In genomic region chr20:62420846-62421715, GRCh38 we compare ENCODE assay signal across 22 cellular contexts. TPM values are rescaled to one million over a fixed set of nuclear protein-coding genes. Genes with fewer than 3 reads are reported as not detected.
DNase-seq lines count a peak whose midpoint lies in the region; ATAC-seq, FAIRE-seq and TF ChIP-seq lines count a peak whose summit lies in the region.
"Had no signal": no experiment of that assay in that cellular context is flagged by ENCODE, and none has a peak within 500 bp of the region (broad histone marks: within the 10 kb centered on the region; RNA-seq: fewer than 3 reads in every experiment).

No MANE protein-coding gene starts in this region.

- in situ Hi-C loops in HepG2 (cut with HindIII; ENCODE audit: extremely low pct_ligation_motif_present, low pct_unique_long_range_greater_than_20kb) = no loop called here

- H3K27me3 ChIP-seq in HepG2 (ENCODE audit: control insufficient read depth in 1 of 2, insufficient read depth in 2 of 2, low read length in 2 of 2) (peaks cover 24 to 78% of the 10 kb centered on the region in 2 experiments; a peak in 4 of 5 replicates), right lobe of liver (no peaks in the 10 kb centered on the region), dorsolateral prefrontal cortex (peaks cover 0 to 20% (median 0%) of the 10 kb centered on the region in 45 donors)
- H3K27me3 ChIP-seq: MG63 had no signal

- FAIRE-seq in HepG2 (lab: Jason Lieb, UNC) (peak; percentile 23), HTR-8/SVneo (lab: Jason Lieb, UNC) (peak; percentile 100)

- H3K36me3 ChIP-seq in HepG2 (replicated peaks in 1 of 2; ENCODE audit: control insufficient read depth in 1 of 2, insufficient read depth in 2 of 2, low read length in 2 of 2) = no peaks in the 10 kb centered on the region
- H3K36me3 ChIP-seq in right lobe of liver = no peaks in the 10 kb centered on the region
- H3K36me3 ChIP-seq: MG63 had no signal

- TF ChIP-seq EP300 in HepG2 (IDR thresholded peaks at IDR 0.05; ENCODE audit: low read depth in 2 of 2, low read length in 2 of 2) (no peak), HepG2 (CRISPR knock-in tag; IDR thresholded peaks at IDR 0.05; ENCODE audit: borderline replicate concordance) (no peak)

- H4K20me1 ChIP-seq in HepG2 (ENCODE audit: insufficient read depth, low read length) = no peaks in the 10 kb centered on the region; the same call in 1 of the 2 replicates

- intact Hi-C loops in HepG2 (cut with micrococcal nuclease; ENCODE audit: unreplicated experiment) (no loop called here), right lobe of liver (cut with DNase I) (no loop called here), dorsolateral prefrontal cortex (cut with DNase I) (no loop called here)

- POLR2A ChIA-PET in HepG2 (lab: Yijun Ruan, JAX) = no interaction called here

- no peak overlapping the region for H2AFZ ChIP-seq in HepG2 (ENCODE audit: low read length)

- no peak overlapping the region for H3K4me2 ChIP-seq in HepG2 (ENCODE audit: low read depth, low read length)

- H3K4me3 ChIP-seq in HepG2 (replicated peaks in 1 of 3; ENCODE audit: insufficient read depth in 1 of 3, low read depth in 2 of 3, low read length in 3 of 3) = no peak overlapping the region
- no peak overlapping the region for H3K4me3 ChIP-seq in right lobe of liver
- H3K4me3 ChIP-seq in dorsolateral prefrontal cortex = no peak overlapping the region
- H3K4me3 ChIP-seq: MG63 had no signal

- no peak for DNase-seq in HepG2 (ENCODE audit: low spot score)
- DNase-seq in right lobe of liver = no peak
- DNase-seq in HTR-8/SVneo (ENCODE audit: insufficient read length, low spot score) = no peak
- DNase-seq in islet precursor cell = peak; percentile 73
- DNase-seq in dorsolateral prefrontal cortex = no peak
- DNase-seq in NCI-H1092 treated with DMSO at 0.1 percent for 48 hours (lab: John Stamatoyannopoulos, UW) = no peak
- no peak for DNase-seq in GM03348 (ENCODE audit: low spot score)
- DNase-seq: CD8-positive, alpha-beta memory T cell; GDM1; MG63; NCI-H1417 treated with DMSO at 0.1 percent for 48 hours; NCI-H187; NCI-H2107; NCI-H446 treated with DMSO at 0.1 percent for 48 hours; NCI-H526 treated with DMSO at 0.1 percent for 48 hours had no signal

- no TSS peak for BruUV-seq in HepG2 (replicated peaks; lab: Mats Ljungman, UMichigan)

- H3K4me1 ChIP-seq in HepG2 (ENCODE audit: insufficient read depth, low read length) (0 out of 2 replicates have a peak, but pooled peaks cover 5% of the 10 kb centered on the region), right lobe of liver (no peaks in the 10 kb centered on the region)

- CTCF ChIA-PET in HepG2 (lab: Yijun Ruan, JAX; ENCODE audit: low intra/inter-chr PET ratio, low total read pairs) = no interaction called here

- no peak for TF ChIP-seq RAD21 in HepG2 (CRISPR knock-in tag; IDR thresholded peaks at IDR 0.05)

- no peak overlapping the region for H3K27ac ChIP-seq in HepG2 (ENCODE audit: extremely low read length, insufficient read depth, low read length)
- H3K27ac ChIP-seq in right lobe of liver = no peak overlapping the region
- no peak overlapping the region for H3K27ac ChIP-seq in dorsolateral prefrontal cortex
- H3K27ac ChIP-seq: C4-2B had no signal

- H3K9me3 ChIP-seq in HepG2 (ENCODE audit: low read length) (no peaks in the 10 kb centered on the region), right lobe of liver (no peaks in the 10 kb centered on the region)
- H3K9me3 ChIP-seq: MG63 had no signal

- TF ChIP-seq POLR2A in HepG2 (IDR thresholded peaks at IDR 0.05; ENCODE audit: insufficient read depth in 1 of 2, low read depth in 2 of 2, low read length in 2 of 2) = no peak
- TF ChIP-seq POLR2A in right lobe of liver (IDR thresholded peaks at IDR 0.05) = no peak

- TF ChIP-seq CTCF in HepG2 (CRISPR knock-in tag; IDR thresholded peaks at IDR 0.05) (0 out of 2 replicates have a peak, but pooled peaks have one; percentile 9), right lobe of liver (IDR thresholded peaks at IDR 0.05) (no peak), dorsolateral prefrontal cortex (IDR thresholded peaks at IDR 0.05 in 54 of 56, conservative IDR thresholded peaks at IDR 0.05 in 2 of 56; ENCODE audit: low read depth in 1 of 56, partially characterized antibody in 56 of 56) (no peak)

- 48% methylated on average over 22 of the region's 24 CpGs for WGBS in HepG2 (ENCODE audit: low lambda C conversion rate)
- WGBS in right lobe of liver (ENCODE audit: insufficient coverage, low coverage, low lambda C conversion rate, missing lambda C conversion rate) = 96% methylated on average over 5 of the region's 24 CpGs

- H3K9ac ChIP-seq in HepG2 (ENCODE audit: insufficient read depth, low read depth, low read length) = no peak overlapping the region

- ATAC-seq in HepG2 (no peak; the same call in 2 of the 3 replicates), right lobe of liver (no peak), HG03108 (IDR thresholded peaks at IDR 0.05; ENCODE audit: unreplicated experiment) (no peak)
- ATAC-seq: HCT116, Right ventricle myocardium inferior had no signal

- no peaks in the 10 kb centered on the region for H3K79me2 ChIP-seq in HepG2 (ENCODE audit: insufficient read depth, low read length)

RNA-seq across cellular contexts. Expression of gene RBBP8NL, which starts 6.3 kb away (rescaled TPM):
- total RNA-seq in HepG2 (2016; rRNA removed; fragmentation: Illumina TruSeq; extraction: Trizol) (0.46 and 0.86 TPM in 2 replicates), right lobe of liver (not detected), dorsolateral prefrontal cortex (1 to 10 TPM in 4 of 120 experiments, under 1 TPM in 56, not detected in 60; 0.14 to 1.7 (median 0.29) TPM)
- 0.30 and 0.62 TPM in 2 replicates for total RNA-seq in HepG2 (2016; cell fraction: cytosol; rRNA removed; fragmentation: Illumina TruSeq; extraction: Trizol; ENCODE audit: low read depth)
- total RNA-seq in HepG2 (2016; cell fraction: insoluble cytoplasmic fraction; rRNA removed; fragmentation: Illumina TruSeq; extraction: Trizol) = 0.65 and 0.76 TPM in 2 replicates
- total RNA-seq in HepG2 (2016; cell fraction: membrane; rRNA removed; fragmentation: Illumina TruSeq; extraction: Trizol) = 0.52 and 0.65 TPM in 2 replicates
- 0.78 and 0.81 TPM in 2 replicates for total RNA-seq in HepG2 (2016; cell fraction: nucleus; rRNA removed; fragmentation: Illumina TruSeq; extraction: Trizol)
- 0.69 and 0.82 TPM in 2 replicates for polyA plus RNA-seq in HepG2 (2011; rRNA removed)
- 0.46 and 0.94 TPM in 2 replicates for polyA plus RNA-seq in HepG2 (2011; cell fraction: cytosol; rRNA removed)
- polyA plus RNA-seq in HepG2 (2011; cell fraction: nucleus; rRNA removed) = 1.1 and 1.2 TPM in 2 replicates
- 0.24 and 0.42 TPM in 2 replicates for polyA plus RNA-seq in HepG2 (2012)
- polyA plus RNA-seq in HepG2 (2016; cell fraction: cytosol; fragmentation: Illumina TruSeq; extraction: Trizol; ENCODE audit: low read depth) = 0.52 and 0.54 TPM in 2 replicates
- 0.67 and 0.91 TPM in 2 replicates for polyA plus RNA-seq in HepG2 (2016; cell fraction: insoluble cytoplasmic fraction; fragmentation: Illumina TruSeq; extraction: Trizol; ENCODE audit: low read depth)
- polyA plus RNA-seq in HepG2 (2016; cell fraction: membrane; fragmentation: Illumina TruSeq; extraction: Trizol; ENCODE audit: low read depth) = 0.51 and 0.60 TPM in 2 replicates
- polyA plus RNA-seq in HepG2 (2016; cell fraction: nucleus; fragmentation: Illumina TruSeq; extraction: Trizol; ENCODE audit: insufficient read depth, low read depth) = 0.97 and 1.1 TPM in 2 replicates
- 0.40 TPM in 1 of 2 replicates, not detected in the other for polyA minus RNA-seq in HepG2 (2011; rRNA and poly(A)+ RNA removed; ENCODE audit: low replicate concordance)
- polyA minus RNA-seq in HepG2 (2011; cell fraction: cytosol; rRNA and poly(A)+ RNA removed) = 0.40 TPM in 1 of 2 replicates, not detected in the other
- 0.26 and 0.75 TPM in 2 replicates for polyA minus RNA-seq in HepG2 (2011; cell fraction: nucleus; rRNA and poly(A)+ RNA removed)
- total RNA-seq: A172; CD8-positive, alpha-beta memory T cell; Daoy; LHCN-M2; Right ventricle myocardium inferior had no signal
- polyA plus RNA-seq: CD8-positive, alpha-beta memory T cell had no signal

RNA-seq across cellular contexts. Expression of gene CABLES2, which starts 14.0 kb away (rescaled TPM):
- total RNA-seq in HepG2 (2016; rRNA removed; fragmentation: Illumina TruSeq; extraction: Trizol) (9.7 and 10.2 TPM in 2 replicates), right lobe of liver (1 to 10 TPM; 1.4 to 2.9 (median 2.5) TPM), dorsolateral prefrontal cortex (10 to 100 TPM in 99 of 120 experiments, 1 to 10 TPM in 21; 7.0 to 18.7 (median 11.9) TPM)
- 3.4 and 4.0 TPM in 2 replicates for total RNA-seq in HepG2 (2016; cell fraction: cytosol; rRNA removed; fragmentation: Illumina TruSeq; extraction: Trizol; ENCODE audit: low read depth)
- 9.2 and 9.3 TPM in 2 replicates for total RNA-seq in HepG2 (2016; cell fraction: insoluble cytoplasmic fraction; rRNA removed; fragmentation: Illumina TruSeq; extraction: Trizol)
- 13.2 and 14.3 TPM in 2 replicates for total RNA-seq in HepG2 (2016; cell fraction: membrane; rRNA removed; fragmentation: Illumina TruSeq; extraction: Trizol)
- 5.6 and 7.3 TPM in 2 replicates for total RNA-seq in HepG2 (2016; cell fraction: nucleus; rRNA removed; fragmentation: Illumina TruSeq; extraction: Trizol)
- 5.2 and 5.9 TPM in 2 replicates for polyA plus RNA-seq in HepG2 (2011; rRNA removed)
- 4.8 and 5.4 TPM in 2 replicates for polyA plus RNA-seq in HepG2 (2011; cell fraction: cytosol; rRNA removed)
- 6.8 and 7.6 TPM in 2 replicates for polyA plus RNA-seq in HepG2 (2011; cell fraction: nucleus; rRNA removed)
- polyA plus RNA-seq in HepG2 (2012) = 4.7 and 5.4 TPM in 2 replicates
- 7.5 and 8.3 TPM in 2 replicates for polyA plus RNA-seq in HepG2 (2016; cell fraction: cytosol; fragmentation: Illumina TruSeq; extraction: Trizol; ENCODE audit: low read depth)
- polyA plus RNA-seq in HepG2 (2016; cell fraction: insoluble cytoplasmic fraction; fragmentation: Illumina TruSeq; extraction: Trizol; ENCODE audit: low read depth) = 20.6 and 26.7 TPM in 2 replicates
- 20.0 and 22.1 TPM in 2 replicates for polyA plus RNA-seq in HepG2 (2016; cell fraction: membrane; fragmentation: Illumina TruSeq; extraction: Trizol; ENCODE audit: low read depth)
- polyA plus RNA-seq in HepG2 (2016; cell fraction: nucleus; fragmentation: Illumina TruSeq; extraction: Trizol; ENCODE audit: insufficient read depth, low read depth) = 18.8 and 19.3 TPM in 2 replicates
- 5.3 and 6.3 TPM in 2 replicates for polyA minus RNA-seq in HepG2 (2011; rRNA and poly(A)+ RNA removed; ENCODE audit: low replicate concordance)
- 4.9 and 6.3 TPM in 2 replicates for polyA minus RNA-seq in HepG2 (2011; cell fraction: cytosol; rRNA and poly(A)+ RNA removed)
- polyA minus RNA-seq in HepG2 (2011; cell fraction: nucleus; rRNA and poly(A)+ RNA removed) = 4.8 and 5.2 TPM in 2 replicates

RNA-seq across cellular contexts. Expression of gene RPS21, which starts 34.2 kb away (rescaled TPM):
- total RNA-seq in HepG2 (2016; rRNA removed; fragmentation: Illumina TruSeq; extraction: Trizol) (2,584 and 2,647 TPM in 2 replicates), right lobe of liver (100 to 1,000 TPM; 339 to 696 (median 413) TPM), dorsolateral prefrontal cortex (100 to 1,000 TPM; 411 to 983 (median 581) TPM)
- 3,497 and 3,511 TPM in 2 replicates for total RNA-seq in HepG2 (2016; cell fraction: cytosol; rRNA removed; fragmentation: Illumina TruSeq; extraction: Trizol; ENCODE audit: low read depth)
- total RNA-seq in HepG2 (2016; cell fraction: insoluble cytoplasmic fraction; rRNA removed; fragmentation: Illumina TruSeq; extraction: Trizol) = 2,606 and 2,768 TPM in 2 replicates
- total RNA-seq in HepG2 (2016; cell fraction: membrane; rRNA removed; fragmentation: Illumina TruSeq; extraction: Trizol) = 4,939 and 5,761 TPM in 2 replicates
- 1,156 and 1,166 TPM in 2 replicates for total RNA-seq in HepG2 (2016; cell fraction: nucleus; rRNA removed; fragmentation: Illumina TruSeq; extraction: Trizol)
- polyA plus RNA-seq in HepG2 (2011; rRNA removed) = 9,925 and 11,063 TPM in 2 replicates
- 11,031 and 15,081 TPM in 2 replicates for polyA plus RNA-seq in HepG2 (2011; cell fraction: cytosol; rRNA removed)
- polyA plus RNA-seq in HepG2 (2011; cell fraction: nucleus; rRNA removed) = 5,156 and 5,267 TPM in 2 replicates
- polyA plus RNA-seq in HepG2 (2012) = 6,658 and 8,852 TPM in 2 replicates
- polyA plus RNA-seq in HepG2 (2016; cell fraction: cytosol; fragmentation: Illumina TruSeq; extraction: Trizol; ENCODE audit: low read depth) = 5,362 and 5,590 TPM in 2 replicates
- 3,197 and 3,428 TPM in 2 replicates for polyA plus RNA-seq in HepG2 (2016; cell fraction: insoluble cytoplasmic fraction; fragmentation: Illumina TruSeq; extraction: Trizol; ENCODE audit: low read depth)
- 5,998 and 6,820 TPM in 2 replicates for polyA plus RNA-seq in HepG2 (2016; cell fraction: membrane; fragmentation: Illumina TruSeq; extraction: Trizol; ENCODE audit: low read depth)
- polyA plus RNA-seq in HepG2 (2016; cell fraction: nucleus; fragmentation: Illumina TruSeq; extraction: Trizol; ENCODE audit: insufficient read depth, low read depth) = 2,753 and 2,989 TPM in 2 replicates
- 2,340 and 3,999 TPM in 2 replicates for polyA minus RNA-seq in HepG2 (2011; rRNA and poly(A)+ RNA removed; ENCODE audit: low replicate concordance)
- polyA minus RNA-seq in HepG2 (2011; cell fraction: cytosol; rRNA and poly(A)+ RNA removed) = 1,154 and 1,167 TPM in 2 replicates
- polyA minus RNA-seq in HepG2 (2011; cell fraction: nucleus; rRNA and poly(A)+ RNA removed) = 809 and 896 TPM in 2 replicates

RNA-seq across cellular contexts. Expression of gene LAMA5, which starts 54.0 kb away (rescaled TPM):
- total RNA-seq in HepG2 (2016; rRNA removed; fragmentation: Illumina TruSeq; extraction: Trizol) = 28.5 and 44.7 TPM in 2 replicates
- total RNA-seq in HepG2 (2016; cell fraction: cytosol; rRNA removed; fragmentation: Illumina TruSeq; extraction: Trizol; ENCODE audit: low read depth) = 32.2 and 40.1 TPM in 2 replicates
- 24.0 and 53.5 TPM in 2 replicates for total RNA-seq in HepG2 (2016; cell fraction: insoluble cytoplasmic fraction; rRNA removed; fragmentation: Illumina TruSeq; extraction: Trizol)
- 23.5 and 24.2 TPM in 2 replicates for total RNA-seq in HepG2 (2016; cell fraction: membrane; rRNA removed; fragmentation: Illumina TruSeq; extraction: Trizol)
- 108 and 131 TPM in 2 replicates for total RNA-seq in HepG2 (2016; cell fraction: nucleus; rRNA removed; fragmentation: Illumina TruSeq; extraction: Trizol)
- polyA plus RNA-seq in HepG2 (2011; rRNA removed) = 21.0 and 22.7 TPM in 2 replicates
- 9.5 and 17.6 TPM in 2 replicates for polyA plus RNA-seq in HepG2 (2011; cell fraction: cytosol; rRNA removed)
- 504 and 754 TPM in 2 replicates for polyA plus RNA-seq in HepG2 (2011; cell fraction: nucleus; rRNA removed)
- polyA plus RNA-seq in HepG2 (2012) = 96.2 and 135 TPM in 2 replicates
- 12.5 and 12.7 TPM in 2 replicates for polyA plus RNA-seq in HepG2 (2016; cell fraction: cytosol; fragmentation: Illumina TruSeq; extraction: Trizol; ENCODE audit: low read depth)
- 34.3 and 49.3 TPM in 2 replicates for polyA plus RNA-seq in HepG2 (2016; cell fraction: insoluble cytoplasmic fraction; fragmentation: Illumina TruSeq; extraction: Trizol; ENCODE audit: low read depth)
- 14.2 and 17.2 TPM in 2 replicates for polyA plus RNA-seq in HepG2 (2016; cell fraction: membrane; fragmentation: Illumina TruSeq; extraction: Trizol; ENCODE audit: low read depth)
- polyA plus RNA-seq in HepG2 (2016; cell fraction: nucleus; fragmentation: Illumina TruSeq; extraction: Trizol; ENCODE audit: insufficient read depth, low read depth) = 598 and 620 TPM in 2 replicates
- polyA minus RNA-seq in HepG2 (2011; rRNA and poly(A)+ RNA removed; ENCODE audit: low replicate concordance) = 26.2 and 35.7 TPM in 2 replicates
- 23.2 and 27.1 TPM in 2 replicates for polyA minus RNA-seq in HepG2 (2011; cell fraction: cytosol; rRNA and poly(A)+ RNA removed)
- polyA minus RNA-seq in HepG2 (2011; cell fraction: nucleus; rRNA and poly(A)+ RNA removed) = 70.0 and 71.2 TPM in 2 replicates
- total RNA-seq in right lobe of liver = 10 to 100 TPM; 30.3 to 80.8 (median 47.1) TPM
- 100 to 1,000 TPM in 30 of 120 experiments, 10 to 100 TPM in 90; 31.1 to 179 (median 80.7) TPM for total RNA-seq in dorsolateral prefrontal cortex
- polyA plus RNA-seq: CD8-positive, alpha-beta memory T cell had no signal

RNA-seq across cellular contexts. Expression of gene GATA5, which starts 54.7 kb away (rescaled TPM):
- total RNA-seq in HepG2 (2016; rRNA removed; fragmentation: Illumina TruSeq; extraction: Trizol) = 0.20 and 0.39 TPM in 2 replicates
- 0.09 and 0.10 TPM in 2 replicates for total RNA-seq in HepG2 (2016; cell fraction: cytosol; rRNA removed; fragmentation: Illumina TruSeq; extraction: Trizol; ENCODE audit: low read depth)
- 0.10 and 0.32 TPM in 2 replicates for total RNA-seq in HepG2 (2016; cell fraction: insoluble cytoplasmic fraction; rRNA removed; fragmentation: Illumina TruSeq; extraction: Trizol)
- total RNA-seq in HepG2 (2016; cell fraction: membrane; rRNA removed; fragmentation: Illumina TruSeq; extraction: Trizol) = 0.31 and 0.65 TPM in 2 replicates
- 0.19 and 0.22 TPM in 2 replicates for total RNA-seq in HepG2 (2016; cell fraction: nucleus; rRNA removed; fragmentation: Illumina TruSeq; extraction: Trizol)
- 0.12 and 0.18 TPM in 2 replicates for polyA plus RNA-seq in HepG2 (2011; rRNA removed)
- 0.10 and 0.19 TPM in 2 replicates for polyA plus RNA-seq in HepG2 (2011; cell fraction: cytosol; rRNA removed)
- polyA plus RNA-seq in HepG2 (2011; cell fraction: nucleus; rRNA removed) = 0.09 and 0.27 TPM in 2 replicates
- 0.05 and 0.16 TPM in 2 replicates for polyA plus RNA-seq in HepG2 (2012)
- polyA plus RNA-seq in HepG2 (2016; cell fraction: cytosol; fragmentation: Illumina TruSeq; extraction: Trizol; ENCODE audit: low read depth) = 0.26 and 0.33 TPM in 2 replicates
- polyA plus RNA-seq in HepG2 (2016; cell fraction: insoluble cytoplasmic fraction; fragmentation: Illumina TruSeq; extraction: Trizol; ENCODE audit: low read depth) = 0.29 and 0.56 TPM in 2 replicates
- 0.41 and 0.42 TPM in 2 replicates for polyA plus RNA-seq in HepG2 (2016; cell fraction: membrane; fragmentation: Illumina TruSeq; extraction: Trizol; ENCODE audit: low read depth)
- 0.41 and 0.80 TPM in 2 replicates for polyA plus RNA-seq in HepG2 (2016; cell fraction: nucleus; fragmentation: Illumina TruSeq; extraction: Trizol; ENCODE audit: insufficient read depth, low read depth)
- 0.18 TPM in 1 of 2 replicates, not detected in the other for polyA minus RNA-seq in HepG2 (2011; rRNA and poly(A)+ RNA removed; ENCODE audit: low replicate concordance)
- not detected in 2 replicates for polyA minus RNA-seq in HepG2 (2011; cell fraction: cytosol; rRNA and poly(A)+ RNA removed)
- polyA minus RNA-seq in HepG2 (2011; cell fraction: nucleus; rRNA and poly(A)+ RNA removed) = not detected in 2 replicates
- total RNA-seq in right lobe of liver = under 1 TPM; 0.12 to 0.56 (median 0.26) TPM
- under 1 TPM in 2 of 120 experiments, not detected in 118; 0.23 to 0.25 TPM for total RNA-seq in dorsolateral prefrontal cortex
- total RNA-seq: CD8-positive, alpha-beta memory T cell; Daoy; LHCN-M2 had no signal
- polyA plus RNA-seq: CD8-positive, alpha-beta memory T cell had no signal
